ENCODE assay signal across 12 cellular contexts in genomic region chr13:33761744-33762143, GRCh38. TPM values are rescaled to one million over a fixed set of nuclear protein-coding genes. Genes with fewer than 3 reads are reported as not detected.
A peak's percentile ranks its signal among the peaks of the same experiment; 100 is the strongest.
DNase-seq lines count a peak whose midpoint lies in the region; ATAC-seq, FAIRE-seq and TF ChIP-seq lines count a peak whose summit lies in the region.
"Had no signal": no experiment of that assay in that cellular context is flagged by ENCODE, and none has a peak within 500 bp of the region (broad histone marks: within the 10 kb centered on the region; RNA-seq: fewer than 3 reads in every experiment).

No MANE protein-coding gene starts in this region.

- no peak overlapping the region for H2BK120ac ChIP-seq in H1 (replicated peaks; ENCODE audit: low read depth, low read length)

- H3K14ac ChIP-seq in H1 (ENCODE audit: insufficient read length): no peak overlapping the region

- no peak overlapping the region for H3K4me3 ChIP-seq in cardiac muscle cell
- H3K4me3 ChIP-seq in right atrium auricular region: no peak overlapping the region
- H3K4me3 ChIP-seq in H1 (ENCODE audit: extremely low read depth in 1 of 4, insufficient read depth in 2 of 4, low read depth in 3 of 4, low read length in 4 of 4): no peak overlapping the region
- H3K4me3 ChIP-seq: heart left ventricle, SK-N-MC had no signal

- H3K4ac ChIP-seq in H1 (replicated peaks; ENCODE audit: insufficient read length, low read depth, low read length): no peak overlapping the region

- no peak overlapping the region for H2BK5ac ChIP-seq in H1 (ENCODE audit: low read depth, low read length)

- H4K8ac ChIP-seq in H1 (ENCODE audit: extremely low read depth, insufficient read depth, low read length): no peak overlapping the region

- H3K27ac ChIP-seq in cardiac muscle cell: no peak overlapping the region
- no peak overlapping the region for H3K27ac ChIP-seq in right atrium auricular region
- H3K27ac ChIP-seq in H1 (ENCODE audit: low read depth, low read length): no peak overlapping the region
- H3K27ac ChIP-seq: heart left ventricle, SK-N-MC had no signal

- no peak overlapping the region for H4K91ac ChIP-seq in H1 (replicated peaks; ENCODE audit: insufficient read length, low read length)

- H2BK12ac ChIP-seq in H1 (ENCODE audit: low read depth, low read length): no peak overlapping the region

- H4K20me1 ChIP-seq in H1 (replicated peaks in 1 of 2; ENCODE audit: control insufficient read depth in 1 of 2, insufficient read depth in 2 of 2, low read length in 2 of 2): no peaks in the 10 kb centered on the region

- no peaks in the 10 kb centered on the region for H3K27me3 ChIP-seq in cardiac muscle cell
- H3K27me3 ChIP-seq in right atrium auricular region: no peaks in the 10 kb centered on the region
- no peaks in the 10 kb centered on the region for H3K27me3 ChIP-seq in H1 (replicated peaks in 1 of 4; ENCODE audit: control insufficient read depth in 3 of 4, extremely low read depth in 1 of 4, insufficient read depth in 3 of 4, low read length in 3 of 4)
- H3K27me3 ChIP-seq: heart left ventricle had no signal

- POLR2A ChIA-PET in H1 (lab: Charles Lee; ENCODE audit: partially characterized antibody): interaction anchor here (1.4 kb wide), 1 partner anchor 56 kb away, joined by 3 read pairs; the partner anchor contains the start of gene RFC3

- H3K9me3 Mint-ChIP-seq in type B pancreatic cell: peaks cover 4% of the 10 kb centered on the region
- H3K9me3 Mint-ChIP-seq in activated T-cell treated with anti-CD3 and anti-CD28 coated beads, Interleukin-2, amount 50 U/mL, for 72 hours: no peaks in the 10 kb centered on the region

- H3K4me1 ChIP-seq in cardiac muscle cell (ENCODE audit: low read depth) (no peaks in the 10 kb centered on the region), right atrium auricular region (no peaks in the 10 kb centered on the region), H1 (replicated peaks in 1 of 4; ENCODE audit: control insufficient read depth in 3 of 4, insufficient read depth in 4 of 4, low read length in 3 of 4) (no peaks in the 10 kb centered on the region)

- DNase-seq in cardiac muscle cell (ENCODE audit: low read depth in 1 of 2, low spot score in 1 of 2) (peak; percentile 8 to 14), right atrium auricular region (ENCODE audit: low spot score) (no peak), NCI-H82 treated with DMSO at 0.1 percent for 48 hours (lab: John Stamatoyannopoulos, UW; ENCODE audit: unreplicated experiment) (peak; percentile 11), H1 (ENCODE audit: low read depth in 1 of 2, low spot score in 2 of 2) (no peak), type B pancreatic cell (ENCODE audit: extremely low spot score, unreplicated experiment) (no peak), NCI-H1694 (lab: John Stamatoyannopoulos, UW) (no peak)
- DNase-seq in activated T-cell treated with anti-CD3 and anti-CD28 coated beads, Interleukin-2, amount 50 U/mL, for 72 hours: no peak
- DNase-seq: CD4-positive, alpha-beta memory T cell; heart left ventricle had no signal

- H3K4me1 Mint-ChIP-seq in type B pancreatic cell (ENCODE audit: unreplicated experiment): peaks cover 7% of the 10 kb centered on the region
- no peaks in the 10 kb centered on the region for H3K4me1 Mint-ChIP-seq in activated T-cell treated with anti-CD3 and anti-CD28 coated beads, Interleukin-2, amount 50 U/mL, for 72 hours (ENCODE audit: low read depth)
- H3K4me1 Mint-ChIP-seq: CD4-positive, alpha-beta memory T cell had no signal

- no peaks in the 10 kb centered on the region for H3K79me2 ChIP-seq in H1 (ENCODE audit: control insufficient read depth in 1 of 2, insufficient read depth in 2 of 2, low read length in 2 of 2)

- H3K36me3 ChIP-seq in cardiac muscle cell: no peaks in the 10 kb centered on the region
- H3K36me3 ChIP-seq in right atrium auricular region: no peaks in the 10 kb centered on the region
- no peaks in the 10 kb centered on the region for H3K36me3 ChIP-seq in H1 (ENCODE audit: control insufficient read depth in 2 of 4, insufficient read depth in 4 of 4, low read length in 3 of 4)
- H3K36me3 ChIP-seq: heart left ventricle had no signal

- peak overlapping the region; percentile 7 for H3K4me3 Mint-ChIP-seq in type B pancreatic cell
- no peak overlapping the region for H3K4me3 Mint-ChIP-seq in activated T-cell treated with anti-CD3 and anti-CD28 coated beads, Interleukin-2, amount 50 U/mL, for 72 hours
- H3K4me3 Mint-ChIP-seq: CD4-positive, alpha-beta memory T cell had no signal

- H2AFZ ChIP-seq in H1 (ENCODE audit: low read length): peak overlapping the region; percentile 89; the same call in 1 of the 2 replicates

- H3K9me3 ChIP-seq in cardiac muscle cell (ENCODE audit: low read depth) (no peaks in the 10 kb centered on the region), right atrium auricular region (no peaks in the 10 kb centered on the region), H1 (ENCODE audit: insufficient read depth in 2 of 2, low read depth in 1 of 2, low read length in 1 of 2) (no peaks in the 10 kb centered on the region)
- H3K9me3 ChIP-seq: heart left ventricle had no signal

- no peak overlapping the region for H3K18ac ChIP-seq in H1 (ENCODE audit: extremely low read depth, low read length)

- WGBS in H1 (ENCODE audit: extremely low coverage in 1 of 2, insufficient coverage in 1 of 2, insufficient read length in 1 of 2, insufficient replicate concordance in 2 of 2, low coverage in 1 of 2, low lambda C conversion rate in 2 of 2, missing lambda C conversion rate in 1 of 2), 2 experiments: 85% methylated on average over 6 of the region's 6 CpGs; no CpG with 5 or more reads in 1 of the 2 experiments

- H4K5ac ChIP-seq in H1 (ENCODE audit: insufficient read length, low read depth, low read length): no peak overlapping the region

- H2AK5ac ChIP-seq in H1 (ENCODE audit: low read depth, low read length): no peak overlapping the region

- H3K56ac ChIP-seq in H1 (replicated peaks; ENCODE audit: insufficient read length, low read depth, low read length): no peak overlapping the region

- TF ChIP-seq EP300 in H1 (IDR thresholded peaks at IDR 0.05; ENCODE audit: borderline replicate concordance in 1 of 2, low read depth in 2 of 2, low read length in 2 of 2): no peak

- FAIRE-seq in H1 (lab: Jason Lieb, UNC): no peak

- no peak overlapping the region for H3K4me2 ChIP-seq in H1 (ENCODE audit: insufficient read depth in 1 of 2, low read depth in 2 of 2, low read length in 2 of 2)

- TF ChIP-seq RAD21 in H1 (IDR thresholded peaks at IDR 0.05 in 1 of 2, conservative IDR thresholded peaks at IDR 0.05 in 1 of 2; ENCODE audit: low read depth in 2 of 2, low read length in 2 of 2): no peak

- CTCF ChIA-PET in H1 (lab: Charles Lee; ENCODE audit: partially characterized antibody): interaction anchor here (0.6 to 1.4 kb wide), 6 partner anchors 9 to 218 kb away, joined by 3 to 5 read pairs (median 4); no protein-coding TSS in a partner anchor

- peak overlapping the region; percentile 58 for H3K27ac Mint-ChIP-seq in type B pancreatic cell
- no peak overlapping the region for H3K27ac Mint-ChIP-seq in activated T-cell treated with anti-CD3 and anti-CD28 coated beads, Interleukin-2, amount 50 U/mL, for 72 hours
- H3K27ac Mint-ChIP-seq: CD4-positive, alpha-beta memory T cell had no signal

- no peak for ATAC-seq in activated T-cell treated with anti-CD3 and anti-CD28 coated beads, Interleukin-2, amount 50 U/mL, for 72 hours (replicated peaks in 1 of 2)
- no peak for ATAC-seq in GM19452 (IDR thresholded peaks at IDR 0.05; ENCODE audit: unreplicated experiment)
- ATAC-seq: sciatic nerve had no signal

- no peak overlapping the region for H3K23ac ChIP-seq in H1 (ENCODE audit: insufficient read length)

- TF ChIP-seq POLR2A in H1 (IDR thresholded peaks at IDR 0.05; ENCODE audit: control extremely low read depth in 1 of 2, low read depth in 2 of 2, low read length in 2 of 2): no peak

- no peak overlapping the region for H2BK20ac ChIP-seq in H1 (ENCODE audit: low read length)

- H3K36me3 Mint-ChIP-seq in type B pancreatic cell: no peaks in the 10 kb centered on the region
- no peaks in the 10 kb centered on the region for H3K36me3 Mint-ChIP-seq in activated T-cell treated with anti-CD3 and anti-CD28 coated beads, Interleukin-2, amount 50 U/mL, for 72 hours (ENCODE audit: insufficient read depth in 2 of 2)
- H3K36me3 Mint-ChIP-seq: CD4-positive, alpha-beta memory T cell had no signal

- TF ChIP-seq CTCF in cardiac muscle cell (IDR thresholded peaks at IDR 0.05; ENCODE audit: low read depth, low read length) (no peak), right atrium auricular region (IDR thresholded peaks at IDR 0.05) (no peak), H1 (IDR thresholded peaks at IDR 0.05; ENCODE audit: control extremely low read depth in 1 of 3, insufficient read depth in 1 of 3, low read depth in 1 of 3, low read length in 3 of 3) (peak in 1 of 3 experiments; percentile 5; a peak in 1 of 4 replicates), type B pancreatic cell (conservative IDR thresholded peaks at IDR 0.05) (peak; percentile 47)

- no peaks in the 10 kb centered on the region for H3K23me2 ChIP-seq in H1 (ENCODE audit: low read depth, low read length)

- H3K9ac ChIP-seq in H1 (replicated peaks in 1 of 4; ENCODE audit: extremely low read depth in 1 of 4, low read depth in 3 of 4, low read length in 3 of 4): no peak overlapping the region

- H2BK15ac ChIP-seq in H1 (ENCODE audit: low read length): no peak overlapping the region

- no peaks in the 10 kb centered on the region for H3K27me3 Mint-ChIP-seq in type B pancreatic cell
- peaks cover 5% of the 10 kb centered on the region for H3K27me3 Mint-ChIP-seq in activated T-cell treated with anti-CD3 and anti-CD28 coated beads, Interleukin-2, amount 50 U/mL, for 72 hours (ENCODE audit: low read depth)

- H3K79me1 ChIP-seq in H1 (ENCODE audit: low read depth, low read length): no peaks in the 10 kb centered on the region

TF ChIP-seq in H1, 55 proteins besides CTCF, POLR2A, EP300 and RAD21 (continues in another document):
- TF ChIP-seq RFX5 (IDR thresholded peaks at IDR 0.05; ENCODE audit: borderline replicate concordance, low read depth, low read length) (no peak), JUND (IDR thresholded peaks at IDR 0.05; ENCODE audit: low read length) (no peak), NRF1 (IDR thresholded peaks at IDR 0.05; ENCODE audit: low read depth, low read length) (no peak)

RNA-seq across cellular contexts. Expression of gene RFC3, which starts 56.2 kb away (rescaled TPM):
- total RNA-seq in cardiac muscle cell: 13.3 and 13.9 TPM in 2 replicates
- polyA plus RNA-seq in cardiac muscle cell: 9.9 and 12.7 TPM in 2 replicates
- 1 to 10 TPM; 3.3 to 4.9 TPM for total RNA-seq in right atrium auricular region
- 42.7 and 45.6 TPM in 2 replicates for total RNA-seq in H1 (2021; fragmentation: NEBNext Ultra II Directional; extraction: Animal tissue kit (Norgen Biotek cat#: 25700))
- 17.0 and 26.4 TPM in 2 replicates for polyA plus RNA-seq in H1 (2011; rRNA removed)
- 34.6 TPM for polyA plus RNA-seq in H1 (2011; cell fraction: cytosol; rRNA removed)
- 17.1 TPM for polyA plus RNA-seq in H1 (2011; cell fraction: nucleus; rRNA removed)
- 25.0 to 35.8 TPM (median 30.2 TPM) in 4 replicates for polyA plus RNA-seq in H1 (2012, experiment 1 of 2)
- 5.5 TPM for polyA plus RNA-seq in H1 (2012, experiment 2 of 2)
- polyA plus RNA-seq in H1 (2013, experiment 1 of 2): 43.2 TPM
- polyA plus RNA-seq in H1 (2013, experiment 2 of 2): 41.3 TPM
- polyA minus RNA-seq in H1 (2011; rRNA and poly(A)+ RNA removed): 36.3 and 46.9 TPM in 2 replicates
- polyA minus RNA-seq in H1 (2011; cell fraction: cytosol; rRNA and poly(A)+ RNA removed): 19.9 TPM
- polyA minus RNA-seq in H1 (2011; cell fraction: nucleus; rRNA and poly(A)+ RNA removed): 112 TPM
- 16.7 and 30.0 TPM in 2 replicates for total RNA-seq in type B pancreatic cell (ENCODE audit: low replicate concordance)
- 10 to 100 TPM; 39.6 to 47.7 TPM for total RNA-seq in activated T-cell treated with anti-CD3 and anti-CD28 coated beads, Interleukin-2, amount 50 U/mL, for 72 hours

Comparison
In these comparisons a context has a peak if more than half of its experiments do, and no peak if none do; other contexts are left out.
1. DNase-seq: peak in cardiac muscle cell (2 of 2) and NCI-H82 treated with DMSO at 0.1 percent for 48 hours (single experiment); none in right atrium auricular region (single experiment), H1 (0 of 2), type B pancreatic cell (single experiment), activated T-cell treated with anti-CD3 and anti-CD28 coated beads, Interleukin-2, amount 50 U/mL, for 72 hours (0 of 2) and NCI-H1694 (single experiment).